Comparison of ENCODE assay signal across 5 cellular contexts in genomic region chr16:30193098-30193497, GRCh38. TPM values are rescaled to one million over a fixed set of nuclear protein-coding genes. Genes with fewer than 3 reads are reported as not detected.
DNase-seq lines count a peak whose midpoint lies in the region; ATAC-seq, FAIRE-seq and TF ChIP-seq lines count a peak whose summit lies in the region.
"Not testable (repeated sequence)": the region's sequence is repeated elsewhere in the genome, so short reads cannot be mapped to it uniquely, and the experiment has no call there.

No MANE protein-coding gene starts in this region.

- not testable (repeated sequence) for H3K4me1 Mint-ChIP-seq in activated T-cell treated with anti-CD3 and anti-CD28 coated beads, Interleukin-2, amount 50 U/mL, for 72 hours (ENCODE audit: low read depth)

- H3K9me3 ChIP-seq in HepG2 (ENCODE audit: low read length), result not testable (repeated sequence)

- not testable (repeated sequence) for H4K20me1 ChIP-seq in HepG2 (ENCODE audit: insufficient read depth, low read length)

- not testable (repeated sequence) for H3K9ac ChIP-seq in HepG2 (ENCODE audit: insufficient read depth, low read depth, low read length)

- H3K27ac Mint-ChIP-seq in activated T-cell treated with anti-CD3 and anti-CD28 coated beads, Interleukin-2, amount 50 U/mL, for 72 hours, result not testable (repeated sequence)

- not testable (repeated sequence) for H3K4me1 ChIP-seq in HepG2 (ENCODE audit: insufficient read depth, low read length)

- H3K4me3 ChIP-seq in HepG2 (replicated peaks in 1 of 3; ENCODE audit: insufficient read depth in 1 of 3, low read depth in 2 of 3, low read length in 3 of 3), result not testable (repeated sequence)

- not testable (repeated sequence) for H3K36me3 ChIP-seq in HepG2 (replicated peaks in 1 of 2; ENCODE audit: control insufficient read depth in 1 of 2, insufficient read depth in 2 of 2, low read length in 2 of 2)

- ATAC-seq in GM19455 (IDR thresholded peaks at IDR 0.05; ENCODE audit: unreplicated experiment) (peak; percentile 10), HG02678 (IDR thresholded peaks at IDR 0.05; ENCODE audit: unreplicated experiment) (peak; percentile 8), HG03378 (IDR thresholded peaks at IDR 0.05; ENCODE audit: unreplicated experiment) (peak; percentile 2), HepG2 (peak; percentile 49)
- peak; percentile 10 to 19 for ATAC-seq in activated T-cell treated with anti-CD3 and anti-CD28 coated beads, Interleukin-2, amount 50 U/mL, for 72 hours (replicated peaks in 1 of 2)

- not testable (repeated sequence) for H3K27me3 ChIP-seq in HepG2 (ENCODE audit: control insufficient read depth in 1 of 2, insufficient read depth in 2 of 2, low read length in 2 of 2)

- intact Hi-C loops in HepG2 (cut with micrococcal nuclease; ENCODE audit: unreplicated experiment), result not testable (repeated sequence)

- H3K4me2 ChIP-seq in HepG2 (ENCODE audit: low read depth, low read length), result not testable (repeated sequence)

- not testable (repeated sequence) for TF ChIP-seq POLR2A in HepG2 (IDR thresholded peaks at IDR 0.05; ENCODE audit: insufficient read depth in 1 of 2, low read depth in 2 of 2, low read length in 2 of 2)

- TF ChIP-seq CTCF in HepG2 (CRISPR knock-in tag; IDR thresholded peaks at IDR 0.05), result not testable (repeated sequence)

- not testable (repeated sequence) for H3K9me3 Mint-ChIP-seq in activated T-cell treated with anti-CD3 and anti-CD28 coated beads, Interleukin-2, amount 50 U/mL, for 72 hours

- DNase-seq in activated T-cell treated with anti-CD3 and anti-CD28 coated beads, Interleukin-2, amount 50 U/mL, for 72 hours; HepG2 (ENCODE audit: low spot score): not testable (repeated sequence)

- FAIRE-seq in HepG2 (lab: Jason Lieb, UNC), result peak; percentile 43

- not testable (repeated sequence) for H3K36me3 Mint-ChIP-seq in activated T-cell treated with anti-CD3 and anti-CD28 coated beads, Interleukin-2, amount 50 U/mL, for 72 hours (ENCODE audit: insufficient read depth in 2 of 2)

- H3K27me3 Mint-ChIP-seq in activated T-cell treated with anti-CD3 and anti-CD28 coated beads, Interleukin-2, amount 50 U/mL, for 72 hours (ENCODE audit: low read depth), result not testable (repeated sequence)

- not testable (repeated sequence) for TF ChIP-seq RAD21 in HepG2 (CRISPR knock-in tag; IDR thresholded peaks at IDR 0.05)

- WGBS in HepG2 (ENCODE audit: low lambda C conversion rate), result no CpG with 5 or more reads among the region's 21 CpGs

- H3K4me3 Mint-ChIP-seq in activated T-cell treated with anti-CD3 and anti-CD28 coated beads, Interleukin-2, amount 50 U/mL, for 72 hours, result not testable (repeated sequence)

- H2AFZ ChIP-seq in HepG2 (ENCODE audit: low read length), result not testable (repeated sequence)

- CTCF ChIA-PET in HepG2 (lab: Yijun Ruan, JAX; ENCODE audit: low intra/inter-chr PET ratio, low total read pairs), result not testable (repeated sequence)

- not testable (repeated sequence) for H3K27ac ChIP-seq in HepG2 (ENCODE audit: extremely low read length, insufficient read depth, low read length)

- TF ChIP-seq EP300 in HepG2 (IDR thresholded peaks at IDR 0.05; ENCODE audit: low read depth in 2 of 2, low read length in 2 of 2); HepG2 (CRISPR knock-in tag; IDR thresholded peaks at IDR 0.05; ENCODE audit: borderline replicate concordance): not testable (repeated sequence)

- POLR2A ChIA-PET in HepG2 (lab: Yijun Ruan, JAX), result not testable (repeated sequence)

- H3K79me2 ChIP-seq in HepG2 (ENCODE audit: insufficient read depth, low read length), result not testable (repeated sequence)

- not testable (repeated sequence) for BruUV-seq in HepG2 (replicated peaks; lab: Mats Ljungman, UMichigan)

- in situ Hi-C loops in HepG2 (cut with HindIII; ENCODE audit: extremely low pct_ligation_motif_present, low pct_unique_long_range_greater_than_20kb), result not testable (repeated sequence)

RNA-seq across cellular contexts. Expression of gene BOLA2B, which starts 0.4 kb away (rescaled TPM):
- total RNA-seq in activated T-cell treated with anti-CD3 and anti-CD28 coated beads, Interleukin-2, amount 50 U/mL, for 72 hours, result 10 to 100 TPM; 73.7 to 87.3 TPM
- 295 and 354 TPM in 2 replicates for total RNA-seq in HepG2 (2016; rRNA removed; fragmentation: Illumina TruSeq; extraction: Trizol)
- total RNA-seq in HepG2 (2016; cell fraction: cytosol; rRNA removed; fragmentation: Illumina TruSeq; extraction: Trizol; ENCODE audit: low read depth), result 669 and 995 TPM in 2 replicates
- 323 and 362 TPM in 2 replicates for total RNA-seq in HepG2 (2016; cell fraction: insoluble cytoplasmic fraction; rRNA removed; fragmentation: Illumina TruSeq; extraction: Trizol)
- total RNA-seq in HepG2 (2016; cell fraction: membrane; rRNA removed; fragmentation: Illumina TruSeq; extraction: Trizol), result 463 and 614 TPM in 2 replicates
- total RNA-seq in HepG2 (2016; cell fraction: nucleus; rRNA removed; fragmentation: Illumina TruSeq; extraction: Trizol), result 105 and 119 TPM in 2 replicates
- polyA plus RNA-seq in HepG2 (2011; rRNA removed), result 63.8 and 97.0 TPM in 2 replicates
- 336 and 429 TPM in 2 replicates for polyA plus RNA-seq in HepG2 (2011; cell fraction: cytosol; rRNA removed)
- 218 and 326 TPM in 2 replicates for polyA plus RNA-seq in HepG2 (2011; cell fraction: nucleus; rRNA removed)
- polyA plus RNA-seq in HepG2 (2012), result 107 and 139 TPM in 2 replicates
- 602 and 1,024 TPM in 2 replicates for polyA plus RNA-seq in HepG2 (2016; cell fraction: cytosol; fragmentation: Illumina TruSeq; extraction: Trizol; ENCODE audit: low read depth)
- 271 TPM in 2 replicates for polyA plus RNA-seq in HepG2 (2016; cell fraction: insoluble cytoplasmic fraction; fragmentation: Illumina TruSeq; extraction: Trizol; ENCODE audit: low read depth)
- polyA plus RNA-seq in HepG2 (2016; cell fraction: membrane; fragmentation: Illumina TruSeq; extraction: Trizol; ENCODE audit: low read depth), result 365 and 503 TPM in 2 replicates
- polyA plus RNA-seq in HepG2 (2016; cell fraction: nucleus; fragmentation: Illumina TruSeq; extraction: Trizol; ENCODE audit: insufficient read depth, low read depth), result 177 and 200 TPM in 2 replicates
- 100 and 103 TPM in 2 replicates for polyA minus RNA-seq in HepG2 (2011; rRNA and poly(A)+ RNA removed; ENCODE audit: low replicate concordance)
- polyA minus RNA-seq in HepG2 (2011; cell fraction: cytosol; rRNA and poly(A)+ RNA removed), result 30.2 and 37.1 TPM in 2 replicates
- 5.9 and 8.1 TPM in 2 replicates for polyA minus RNA-seq in HepG2 (2011; cell fraction: nucleus; rRNA and poly(A)+ RNA removed)

RNA-seq across cellular contexts. Expression of gene SLX1A, which starts 0.6 kb away (rescaled TPM):
- total RNA-seq in activated T-cell treated with anti-CD3 and anti-CD28 coated beads, Interleukin-2, amount 50 U/mL, for 72 hours, result 100 to 1,000 TPM in 1 of 2 donors, 10 to 100 TPM in 1; 48.1 to 129 TPM
- total RNA-seq in HepG2 (2016; rRNA removed; fragmentation: Illumina TruSeq; extraction: Trizol), result 13.4 and 37.1 TPM in 2 replicates
- 16.4 and 16.8 TPM in 2 replicates for total RNA-seq in HepG2 (2016; cell fraction: cytosol; rRNA removed; fragmentation: Illumina TruSeq; extraction: Trizol; ENCODE audit: low read depth)
- 19.5 and 33.4 TPM in 2 replicates for total RNA-seq in HepG2 (2016; cell fraction: insoluble cytoplasmic fraction; rRNA removed; fragmentation: Illumina TruSeq; extraction: Trizol)
- total RNA-seq in HepG2 (2016; cell fraction: membrane; rRNA removed; fragmentation: Illumina TruSeq; extraction: Trizol), result 13.8 and 16.7 TPM in 2 replicates
- total RNA-seq in HepG2 (2016; cell fraction: nucleus; rRNA removed; fragmentation: Illumina TruSeq; extraction: Trizol), result 24.9 and 28.6 TPM in 2 replicates
- 9.1 and 12.0 TPM in 2 replicates for polyA plus RNA-seq in HepG2 (2011; rRNA removed)
- 9.7 and 26.5 TPM in 2 replicates for polyA plus RNA-seq in HepG2 (2011; cell fraction: cytosol; rRNA removed)
- polyA plus RNA-seq in HepG2 (2011; cell fraction: nucleus; rRNA removed), result 98.2 and 122 TPM in 2 replicates
- polyA plus RNA-seq in HepG2 (2012), result 29.1 and 36.0 TPM in 2 replicates
- polyA plus RNA-seq in HepG2 (2016; cell fraction: cytosol; fragmentation: Illumina TruSeq; extraction: Trizol; ENCODE audit: low read depth), result 10.3 and 14.9 TPM in 2 replicates
- polyA plus RNA-seq in HepG2 (2016; cell fraction: insoluble cytoplasmic fraction; fragmentation: Illumina TruSeq; extraction: Trizol; ENCODE audit: low read depth), result 4.6 and 8.2 TPM in 2 replicates
- polyA plus RNA-seq in HepG2 (2016; cell fraction: membrane; fragmentation: Illumina TruSeq; extraction: Trizol; ENCODE audit: low read depth), result 7.4 and 12.1 TPM in 2 replicates
- polyA plus RNA-seq in HepG2 (2016; cell fraction: nucleus; fragmentation: Illumina TruSeq; extraction: Trizol; ENCODE audit: insufficient read depth, low read depth), result 65.2 and 67.5 TPM in 2 replicates
- polyA minus RNA-seq in HepG2 (2011; rRNA and poly(A)+ RNA removed; ENCODE audit: low replicate concordance), result 5.1 and 5.8 TPM in 2 replicates
- 15.7 and 17.4 TPM in 2 replicates for polyA minus RNA-seq in HepG2 (2011; cell fraction: cytosol; rRNA and poly(A)+ RNA removed)
- 26.7 and 31.3 TPM in 2 replicates for polyA minus RNA-seq in HepG2 (2011; cell fraction: nucleus; rRNA and poly(A)+ RNA removed)

RNA-seq across cellular contexts. Expression of gene SULT1A3, which starts 6.0 kb away (rescaled TPM):
- 10 to 100 TPM; 16.6 to 20.1 TPM for total RNA-seq in activated T-cell treated with anti-CD3 and anti-CD28 coated beads, Interleukin-2, amount 50 U/mL, for 72 hours
- 20.7 and 28.3 TPM in 2 replicates for total RNA-seq in HepG2 (2016; rRNA removed; fragmentation: Illumina TruSeq; extraction: Trizol)
- total RNA-seq in HepG2 (2016; cell fraction: cytosol; rRNA removed; fragmentation: Illumina TruSeq; extraction: Trizol; ENCODE audit: low read depth), result 31.2 and 41.7 TPM in 2 replicates
- 26.1 and 29.0 TPM in 2 replicates for total RNA-seq in HepG2 (2016; cell fraction: insoluble cytoplasmic fraction; rRNA removed; fragmentation: Illumina TruSeq; extraction: Trizol)
- total RNA-seq in HepG2 (2016; cell fraction: membrane; rRNA removed; fragmentation: Illumina TruSeq; extraction: Trizol), result 40.2 and 51.3 TPM in 2 replicates
- total RNA-seq in HepG2 (2016; cell fraction: nucleus; rRNA removed; fragmentation: Illumina TruSeq; extraction: Trizol), result 33.7 and 38.6 TPM in 2 replicates
- 15.4 and 21.0 TPM in 2 replicates for polyA plus RNA-seq in HepG2 (2011; rRNA removed)
- 6.9 and 7.9 TPM in 2 replicates for polyA plus RNA-seq in HepG2 (2011; cell fraction: cytosol; rRNA removed)
- polyA plus RNA-seq in HepG2 (2011; cell fraction: nucleus; rRNA removed), result 48.9 and 57.0 TPM in 2 replicates
- polyA plus RNA-seq in HepG2 (2012), result 5.8 and 11.3 TPM in 2 replicates
- polyA plus RNA-seq in HepG2 (2016; cell fraction: cytosol; fragmentation: Illumina TruSeq; extraction: Trizol; ENCODE audit: low read depth), result 22.7 and 37.8 TPM in 2 replicates
- 91.2 and 105 TPM in 2 replicates for polyA plus RNA-seq in HepG2 (2016; cell fraction: insoluble cytoplasmic fraction; fragmentation: Illumina TruSeq; extraction: Trizol; ENCODE audit: low read depth)
- polyA plus RNA-seq in HepG2 (2016; cell fraction: membrane; fragmentation: Illumina TruSeq; extraction: Trizol; ENCODE audit: low read depth), result 42.3 and 49.8 TPM in 2 replicates
- polyA plus RNA-seq in HepG2 (2016; cell fraction: nucleus; fragmentation: Illumina TruSeq; extraction: Trizol; ENCODE audit: insufficient read depth, low read depth), result 122 and 125 TPM in 2 replicates
- 17.4 and 22.3 TPM in 2 replicates for polyA minus RNA-seq in HepG2 (2011; rRNA and poly(A)+ RNA removed; ENCODE audit: low replicate concordance)
- 4.7 and 4.8 TPM in 2 replicates for polyA minus RNA-seq in HepG2 (2011; cell fraction: cytosol; rRNA and poly(A)+ RNA removed)
- 13.1 and 14.5 TPM in 2 replicates for polyA minus RNA-seq in HepG2 (2011; cell fraction: nucleus; rRNA and poly(A)+ RNA removed)

RNA-seq across cellular contexts. Expression of gene CORO1A, which starts 9.7 kb away (rescaled TPM):
- total RNA-seq in activated T-cell treated with anti-CD3 and anti-CD28 coated beads, Interleukin-2, amount 50 U/mL, for 72 hours, result 100 to 1,000 TPM; 843 to 987 TPM
- total RNA-seq in HepG2 (2016; rRNA removed; fragmentation: Illumina TruSeq; extraction: Trizol), result 5.4 and 6.5 TPM in 2 replicates
- 1.5 and 2.3 TPM in 2 replicates for total RNA-seq in HepG2 (2016; cell fraction: cytosol; rRNA removed; fragmentation: Illumina TruSeq; extraction: Trizol; ENCODE audit: low read depth)
- 5.9 and 7.5 TPM in 2 replicates for total RNA-seq in HepG2 (2016; cell fraction: insoluble cytoplasmic fraction; rRNA removed; fragmentation: Illumina TruSeq; extraction: Trizol)
- 2.0 and 3.3 TPM in 2 replicates for total RNA-seq in HepG2 (2016; cell fraction: membrane; rRNA removed; fragmentation: Illumina TruSeq; extraction: Trizol)
- 2.5 and 3.5 TPM in 2 replicates for total RNA-seq in HepG2 (2016; cell fraction: nucleus; rRNA removed; fragmentation: Illumina TruSeq; extraction: Trizol)
- polyA plus RNA-seq in HepG2 (2011; rRNA removed), result 9.5 and 12.9 TPM in 2 replicates
- 10.4 and 20.0 TPM in 2 replicates for polyA plus RNA-seq in HepG2 (2011; cell fraction: cytosol; rRNA removed)
- 13.6 and 19.0 TPM in 2 replicates for polyA plus RNA-seq in HepG2 (2011; cell fraction: nucleus; rRNA removed)
- 2.5 and 4.0 TPM in 2 replicates for polyA plus RNA-seq in HepG2 (2012)
- 1.6 TPM in 2 replicates for polyA plus RNA-seq in HepG2 (2016; cell fraction: cytosol; fragmentation: Illumina TruSeq; extraction: Trizol; ENCODE audit: low read depth)
- polyA plus RNA-seq in HepG2 (2016; cell fraction: insoluble cytoplasmic fraction; fragmentation: Illumina TruSeq; extraction: Trizol; ENCODE audit: low read depth), result 7.6 and 10.2 TPM in 2 replicates
- polyA plus RNA-seq in HepG2 (2016; cell fraction: membrane; fragmentation: Illumina TruSeq; extraction: Trizol; ENCODE audit: low read depth), result 1.9 and 2.1 TPM in 2 replicates
- 4.7 and 5.6 TPM in 2 replicates for polyA plus RNA-seq in HepG2 (2016; cell fraction: nucleus; fragmentation: Illumina TruSeq; extraction: Trizol; ENCODE audit: insufficient read depth, low read depth)
- polyA minus RNA-seq in HepG2 (2011; rRNA and poly(A)+ RNA removed; ENCODE audit: low replicate concordance), result 0.94 and 16.6 TPM in 2 replicates
- 4.0 and 8.4 TPM in 2 replicates for polyA minus RNA-seq in HepG2 (2011; cell fraction: cytosol; rRNA and poly(A)+ RNA removed)
- 1.5 and 1.8 TPM in 2 replicates for polyA minus RNA-seq in HepG2 (2011; cell fraction: nucleus; rRNA and poly(A)+ RNA removed)

RNA-seq across cellular contexts. Expression of gene NPIPB13, which starts 55.2 kb away (rescaled TPM):
- total RNA-seq in activated T-cell treated with anti-CD3 and anti-CD28 coated beads, Interleukin-2, amount 50 U/mL, for 72 hours, result 10 to 100 TPM; 18.5 to 20.4 TPM
- total RNA-seq in HepG2 (2016; rRNA removed; fragmentation: Illumina TruSeq; extraction: Trizol), result 1.00 and 1.3 TPM in 2 replicates
- total RNA-seq in HepG2 (2016; cell fraction: cytosol; rRNA removed; fragmentation: Illumina TruSeq; extraction: Trizol; ENCODE audit: low read depth), result 1.3 TPM in 1 of 2 replicates, not detected in the other
- 2.2 and 2.5 TPM in 2 replicates for total RNA-seq in HepG2 (2016; cell fraction: insoluble cytoplasmic fraction; rRNA removed; fragmentation: Illumina TruSeq; extraction: Trizol)
- 0.28 TPM in 1 of 2 replicates, not detected in the other for total RNA-seq in HepG2 (2016; cell fraction: membrane; rRNA removed; fragmentation: Illumina TruSeq; extraction: Trizol)
- total RNA-seq in HepG2 (2016; cell fraction: nucleus; rRNA removed; fragmentation: Illumina TruSeq; extraction: Trizol), result 3.1 and 6.7 TPM in 2 replicates
- polyA plus RNA-seq in HepG2 (2011; rRNA removed), result 2.7 and 4.4 TPM in 2 replicates
- polyA plus RNA-seq in HepG2 (2011; cell fraction: cytosol; rRNA removed), result 0.26 and 0.66 TPM in 2 replicates
- polyA plus RNA-seq in HepG2 (2011; cell fraction: nucleus; rRNA removed), result 9.6 and 13.2 TPM in 2 replicates
- polyA plus RNA-seq in HepG2 (2012), result 3.7 and 6.1 TPM in 2 replicates
- polyA plus RNA-seq in HepG2 (2016; cell fraction: cytosol; fragmentation: Illumina TruSeq; extraction: Trizol; ENCODE audit: low read depth), result 0.14 and 0.35 TPM in 2 replicates
- 0.33 and 1.6 TPM in 2 replicates for polyA plus RNA-seq in HepG2 (2016; cell fraction: insoluble cytoplasmic fraction; fragmentation: Illumina TruSeq; extraction: Trizol; ENCODE audit: low read depth)
- polyA plus RNA-seq in HepG2 (2016; cell fraction: membrane; fragmentation: Illumina TruSeq; extraction: Trizol; ENCODE audit: low read depth), result 0.29 and 0.58 TPM in 2 replicates
- 25.4 and 35.1 TPM in 2 replicates for polyA plus RNA-seq in HepG2 (2016; cell fraction: nucleus; fragmentation: Illumina TruSeq; extraction: Trizol; ENCODE audit: insufficient read depth, low read depth)
- 17.3 and 19.9 TPM in 2 replicates for polyA minus RNA-seq in HepG2 (2011; rRNA and poly(A)+ RNA removed; ENCODE audit: low replicate concordance)
- not detected in 2 replicates for polyA minus RNA-seq in HepG2 (2011; cell fraction: cytosol; rRNA and poly(A)+ RNA removed)
- 6.7 and 7.3 TPM in 2 replicates for polyA minus RNA-seq in HepG2 (2011; cell fraction: nucleus; rRNA and poly(A)+ RNA removed)
